ENCODE assay signal across 1 cellular context in genomic region chr12:6345319-6346071, GRCh38.
A peak's percentile ranks its signal among the peaks of the same experiment; 100 is the strongest.
TF ChIP-seq lines count a peak whose summit lies in the region.

No MANE protein-coding gene starts in this region.

TF ChIP-seq in K562, 482 proteins besides CTCF, POLR2A, EP300 and RAD21 (continued from another document and continues in another):
- no peak for TF ChIP-seq CHAMP1 (IDR thresholded peaks at IDR 0.05)
- peak in 1 of 2 experiments; percentile 79; a peak in 2 of 4 replicates for TF ChIP-seq MNT (conservative IDR thresholded peaks at IDR 0.05)
- TF ChIP-seq MAFK (IDR thresholded peaks at IDR 0.05; ENCODE audit: low read length), result peak; percentile 6; the same call in 1 of the 2 replicates
- peak; percentile 97 for TF ChIP-seq DPF2 (IDR thresholded peaks at IDR 0.05)
- TF ChIP-seq CBFA2T3 (IDR thresholded peaks at IDR 0.05), result peak; percentile 97
- 0 out of 2 replicates have a peak, but pooled peaks have one; percentile 49 for TF ChIP-seq ZNF644 (tag; IDR thresholded peaks at IDR 0.05; ENCODE audit: low read depth)
- no peak for TF ChIP-seq ZBTB1 (CRISPR knock-in tag; IDR thresholded peaks at IDR 0.05; ENCODE audit: borderline replicate concordance, low read depth)
- peak; percentile 100 for TF ChIP-seq KDM1A (IDR thresholded peaks at IDR 0.05)
- peak; percentile 38; the same call in 1 of the 2 replicates for TF ChIP-seq ESRRA (IDR thresholded peaks at IDR 0.05; ENCODE audit: borderline replicate concordance, low read depth)
- peak; percentile 99 for TF ChIP-seq HDAC2 (IDR thresholded peaks at IDR 0.05)
- TF ChIP-seq ZNF23 (CRISPR knock-in tag; IDR thresholded peaks at IDR 0.05), result no peak
- peak; percentile 60; the same call in 1 of the 2 replicates for TF ChIP-seq ZNF175 (CRISPR knock-in tag; IDR thresholded peaks at IDR 0.05; ENCODE audit: low read depth)
- TF ChIP-seq IFI16 (CRISPR knock-in tag; IDR thresholded peaks at IDR 0.05), result no peak
- TF ChIP-seq TAF1 (IDR thresholded peaks at IDR 0.05; ENCODE audit: control insufficient read depth, extremely low read depth, insufficient read depth, low read length, severe bottlenecking), result peak; percentile 25
- TF ChIP-seq CXXC5 (CRISPR knock-in tag; IDR thresholded peaks at IDR 0.05), result peak; percentile 54
- 0 out of 2 replicates have a peak, but pooled peaks have one; percentile 13 for TF ChIP-seq PHB2 (IDR thresholded peaks at IDR 0.05; ENCODE audit: low read depth)
- peak; percentile 70 for TF ChIP-seq FOS (IDR thresholded peaks at IDR 0.05; ENCODE audit: extremely low read depth, insufficient read length)
- TF ChIP-seq GATA2 (CRISPR knock-in tag; IDR thresholded peaks at IDR 0.05), result peak; percentile 89
- peak; percentile 66; the same call in 1 of the 2 replicates for TF ChIP-seq MBD2 (IDR thresholded peaks at IDR 0.05; ENCODE audit: borderline replicate concordance, low read depth)
- 0 out of 2 replicates have a peak, but pooled peaks have one; percentile 49 for TF ChIP-seq ZEB2 (IDR thresholded peaks at IDR 0.05)
- peak; percentile 97 for TF ChIP-seq JUN (IDR thresholded peaks at IDR 0.05; ENCODE audit: borderline replicate concordance, low read depth, low read length)
- TF ChIP-seq JUN (CRISPR knock-in tag; IDR thresholded peaks at IDR 0.05; ENCODE audit: borderline replicate concordance), result peak; percentile 38; the same call in 1 of the 2 replicates
- peak in 1 of 3 experiments; percentile 67; a peak in 2 of 6 replicates for TF ChIP-seq ZBTB11 (CRISPR knock-in tag; IDR thresholded peaks at IDR 0.05)
- TF ChIP-seq ATF1 (CRISPR knock-in tag; IDR thresholded peaks at IDR 0.05), result no peak
- TF ChIP-seq ATF1 (tag; IDR thresholded peaks at IDR 0.05), result peak; percentile 86
- peak; percentile 94 for TF ChIP-seq CBFA2T2 (conservative IDR thresholded peaks at IDR 0.05)
- peak; percentile 82 for TF ChIP-seq MEF2A (IDR thresholded peaks at IDR 0.05; ENCODE audit: control insufficient read depth, low read depth, low read length)
- TF ChIP-seq RUNX1 (IDR thresholded peaks at IDR 0.05; ENCODE audit: low read depth), result no peak
- TF ChIP-seq TCF15 (CRISPR knock-in tag; IDR thresholded peaks at IDR 0.05), result no peak
- peak; percentile 3; the same call in 1 of the 2 replicates for TF ChIP-seq ZBTB12 (CRISPR knock-in tag; IDR thresholded peaks at IDR 0.05)
- peak; percentile 42; the same call in 1 of the 2 replicates for TF ChIP-seq CREB3L1 (IDR thresholded peaks at IDR 0.05; ENCODE audit: borderline replicate concordance, low read depth)
- no peak for TF ChIP-seq ETS1 (conservative IDR thresholded peaks at IDR 0.05; ENCODE audit: control insufficient read depth, low read depth, low read length)
- TF ChIP-seq BHLHE40 (IDR thresholded peaks at IDR 0.05; ENCODE audit: low read length), result peak; percentile 24
- no peak for TF ChIP-seq PREB (CRISPR knock-in tag; IDR thresholded peaks at IDR 0.05)
- no peak for TF ChIP-seq FOXK1 (CRISPR knock-in tag; IDR thresholded peaks at IDR 0.05; ENCODE audit: borderline replicate concordance)
- TF ChIP-seq NFE2 (IDR thresholded peaks at IDR 0.05; ENCODE audit: low read depth), result peak; percentile 30
- no peak for TF ChIP-seq MECOM (CRISPR knock-in tag; IDR thresholded peaks at IDR 0.05)
- peak; percentile 58 for TF ChIP-seq RBBP5 (IDR thresholded peaks at IDR 0.05; ENCODE audit: borderline replicate concordance, insufficient read depth, low read length, poor library complexity, severe bottlenecking)
- peak in 1 of 2 experiments; percentile 59; a peak in 1 of 4 replicates for TF ChIP-seq ETV6 (IDR thresholded peaks at IDR 0.05; ENCODE audit: borderline replicate concordance in 1 of 2, low read depth in 2 of 2, low read length in 1 of 2)
- no peak for TF ChIP-seq ETV6 (CRISPR knock-in tag; IDR thresholded peaks at IDR 0.05; ENCODE audit: borderline replicate concordance)
- TF ChIP-seq NR2F6 (CRISPR knock-in tag; IDR thresholded peaks at IDR 0.05), result no peak
- no peak for TF ChIP-seq ZFP91 (CRISPR knock-in tag; IDR thresholded peaks at IDR 0.05)
- peak; percentile 97 to 100 for TF ChIP-seq RCOR1 (IDR thresholded peaks at IDR 0.05; ENCODE audit: borderline replicate concordance in 1 of 2, low read depth in 2 of 2, low read length in 2 of 2)
- TF ChIP-seq NFE2L1 (tag; IDR thresholded peaks at IDR 0.05; ENCODE audit: borderline replicate concordance, low read depth), result no peak
- peak; percentile 17 to 26; a peak in 1 of 4 replicates for TF ChIP-seq NRF1 (conservative IDR thresholded peaks at IDR 0.05 in 1 of 2, IDR thresholded peaks at IDR 0.05 in 1 of 2)
- peak; percentile 87 for TF ChIP-seq HMGN3 (IDR thresholded peaks at IDR 0.05; ENCODE audit: borderline replicate concordance, extremely low read depth, insufficient read length, low read depth, low read length)
- TF ChIP-seq RNF2 (IDR thresholded peaks at IDR 0.05), result peak; percentile 63; the same call in 1 of the 2 replicates
- TF ChIP-seq ZNF589 (CRISPR knock-in tag; IDR thresholded peaks at IDR 0.05; ENCODE audit: low read depth), result peak; percentile 77; the same call in 1 of the 2 replicates
- TF ChIP-seq POLR2B (IDR thresholded peaks at IDR 0.05; ENCODE audit: low read depth, partially characterized antibody), result no peak
- no peak for TF ChIP-seq ERF (CRISPR knock-in tag; IDR thresholded peaks at IDR 0.05)
